In the genomic region with DNA sequence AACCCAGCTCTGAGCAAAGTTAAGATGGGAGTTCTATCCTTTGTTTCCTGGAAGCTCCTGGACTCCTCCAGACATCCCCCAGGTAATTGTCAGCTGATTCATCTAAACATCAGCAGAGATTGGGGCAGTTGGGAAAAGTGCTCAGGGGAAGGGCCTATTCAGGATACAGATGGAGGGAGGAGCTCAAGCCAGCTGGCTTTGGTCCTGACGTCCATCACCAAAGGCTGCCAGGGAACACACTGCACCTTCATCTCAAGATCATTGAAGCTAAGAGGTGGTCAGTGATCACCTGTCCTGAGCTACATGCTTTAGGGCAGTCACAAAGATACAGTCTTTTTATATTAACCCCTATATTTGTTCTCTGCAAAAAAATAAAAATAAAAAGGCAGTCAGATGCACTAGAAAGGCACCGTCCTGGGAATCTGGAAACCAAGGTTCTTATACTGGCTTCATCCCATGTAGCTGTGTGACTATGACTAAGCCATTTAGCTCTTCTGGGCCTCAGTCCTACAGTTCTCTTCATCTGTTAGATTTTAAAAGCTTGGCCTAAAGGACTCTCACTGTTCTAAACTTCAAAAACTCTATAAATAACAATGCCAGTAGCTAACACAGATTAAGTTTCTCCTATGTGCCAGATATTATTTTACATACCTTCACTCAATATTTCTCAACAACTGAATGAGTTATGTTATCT, we compare ENCODE assay signal across 32 cellular contexts.
"Had no signal": no experiment of that assay in that cellular context is flagged by ENCODE, and none has a peak within 500 bp of the region (broad histone marks: within the 10 kb centered on the region; RNA-seq: fewer than 3 reads in every experiment).

No MANE protein-coding gene starts in this region.

- H3K27me3 ChIP-seq: gastrocnemius medialis, thyroid gland, upper lobe of left lung, vagina had no signal

- H3K36me3 Mint-ChIP-seq: immature natural killer cell; natural killer cell; stimulated activated effector memory CD8-positive, alpha-beta T cell treated with anti-CD3 and anti-CD28 coated beads, Interleukin-12 subunit alpha, Interleukin-12 subunit beta, amount 100 ng/mL, for 72 hours had no signal

- H3K9me3 Mint-ChIP-seq: activated T-helper 17 cell treated with anti-CD3 and anti-CD28 coated beads, Interleukin-2, amount 50 U/mL, for 72 hours; stimulated activated naive CD8-positive, alpha-beta T cell treated with anti-CD3 and anti-CD28 coated beads, Interleukin-15, Interleukin-2, amounts not matched to agents 100 ng/mL and 50 ng/mL, for 24 hours; T-helper 2 cell treated with Interferon-gamma antibody and Interleukin-4, amounts not matched to agents 5 μg/mL and 100 μg/mL, for 36 hours had no signal

- H3K36me3 ChIP-seq: gastrocnemius medialis, thyroid gland, upper lobe of left lung, vagina had no signal

- H3K4me3 ChIP-seq: gastrocnemius medialis, lung, skin epidermis, thyroid gland, upper lobe of left lung, vagina had no signal

- H3K4me1 Mint-ChIP-seq: activated T-helper 17 cell treated with anti-CD3 and anti-CD28 coated beads, Interleukin-2, amount 50 U/mL, for 72 hours; stimulated activated effector memory CD8-positive, alpha-beta T cell treated with anti-CD3 and anti-CD28 coated beads, Interleukin-12 subunit alpha, Interleukin-12 subunit beta, amount 100 ng/mL, for 72 hours had no signal

- H3K27ac Mint-ChIP-seq: activated CD4-positive, alpha-beta T cell treated with anti-CD3 and anti-CD28 coated beads for 36 hours; activated T-helper 17 cell treated with anti-CD3 and anti-CD28 coated beads, Interleukin-2, amount 50 U/mL, for 72 hours; immature natural killer cell; natural killer cell; stimulated activated effector memory CD8-positive, alpha-beta T cell treated with anti-CD3 and anti-CD28 coated beads, Interleukin-12 subunit alpha, Interleukin-12 subunit beta, amount 100 ng/mL, for 72 hours; stimulated activated naive CD8-positive, alpha-beta T cell treated with anti-CD3 and anti-CD28 coated beads, Interleukin-15, Interleukin-2, amounts not matched to agents 100 ng/mL and 50 ng/mL, for 24 hours; T-helper 2 cell treated with Interferon-gamma antibody and Interleukin-4, amounts not matched to agents 5 μg/mL and 100 μg/mL, for 36 hours had no signal

- H3K9me3 ChIP-seq: gastrocnemius medialis, thyroid gland, upper lobe of left lung, vagina had no signal

- ATAC-seq: activated CD4-positive, alpha-beta T cell treated with anti-CD3 and anti-CD28 coated beads for 36 hours; activated T-helper 17 cell treated with anti-CD3 and anti-CD28 coated beads, Interleukin-2, amount 50 U/mL, for 72 hours; left lobe of liver; sciatic nerve; stimulated activated effector memory CD8-positive, alpha-beta T cell treated with anti-CD3 and anti-CD28 coated beads, Interleukin-12 subunit alpha, Interleukin-12 subunit beta, amount 100 ng/mL, for 72 hours had no signal

- H3K4me1 ChIP-seq: thyroid gland, upper lobe of left lung, vagina had no signal

- FAIRE-seq: astrocyte, colon had no signal

- H3K27ac ChIP-seq: skin epidermis, thyroid gland, upper lobe of left lung, vagina had no signal

- H3K27me3 Mint-ChIP-seq: activated CD4-positive, alpha-beta T cell treated with anti-CD3 and anti-CD28 coated beads for 36 hours; stimulated activated naive CD8-positive, alpha-beta T cell treated with anti-CD3 and anti-CD28 coated beads, Interleukin-15, Interleukin-2, amounts not matched to agents 100 ng/mL and 50 ng/mL, for 24 hours had no signal

- H3K4me3 Mint-ChIP-seq: activated CD4-positive, alpha-beta T cell treated with anti-CD3 and anti-CD28 coated beads for 36 hours; activated T-helper 17 cell treated with anti-CD3 and anti-CD28 coated beads, Interleukin-2, amount 50 U/mL, for 72 hours; immature natural killer cell; natural killer cell; stimulated activated effector memory CD8-positive, alpha-beta T cell treated with anti-CD3 and anti-CD28 coated beads, Interleukin-12 subunit alpha, Interleukin-12 subunit beta, amount 100 ng/mL, for 72 hours; stimulated activated naive CD8-positive, alpha-beta T cell treated with anti-CD3 and anti-CD28 coated beads, Interleukin-15, Interleukin-2, amounts not matched to agents 100 ng/mL and 50 ng/mL, for 24 hours; T-helper 2 cell treated with Interferon-gamma antibody and Interleukin-4, amounts not matched to agents 5 μg/mL and 100 μg/mL, for 36 hours had no signal

- DNase-seq: activated CD4-positive, alpha-beta T cell treated with anti-CD3 and anti-CD28 coated beads for 36 hours; activated CD4-positive, alpha-beta T cell treated with anti-CD3 and anti-CD28 coated beads, Interleukin-2, amount 50 U/mL, for 48 hours; activated CD4-positive, CD25-positive, alpha-beta regulatory T cell; activated CD8-positive, alpha-beta memory T cell treated with anti-CD3 and anti-CD28 coated beads, Interleukin-2, amount 50 U/mL, for 4 hours; activated gamma-delta T cell treated with Interleukin-2 at 50 U/mL for 16 hours; activated naive CD4-positive, alpha-beta T cell treated with anti-CD3 and anti-CD28 coated beads, Interleukin-2, amount 50 U/mL, for 16 hours; activated T-cell treated with anti-CD3 and anti-CD28 coated beads, Interleukin-2, amount 50 U/mL, for 1 hour; amniotic stem cell; central memory CD4-positive, alpha-beta T cell; effector CD8-positive, alpha-beta T cell; gastrocnemius medialis; glutamatergic neuron; hypothalamus; immature natural killer cell; mesendoderm; natural killer cell; posterior cingulate gyrus; stimulated activated CD4-positive, alpha-beta T cell treated with anti-CD3 and anti-CD28 coated beads, Interleukin-4, amount 100 ng/mL, for 24 hours; T-helper 1 cell; thyroid gland; upper lobe of left lung had no signal
